ENCODE assay signal across 9 cellular contexts in the genomic region with DNA sequence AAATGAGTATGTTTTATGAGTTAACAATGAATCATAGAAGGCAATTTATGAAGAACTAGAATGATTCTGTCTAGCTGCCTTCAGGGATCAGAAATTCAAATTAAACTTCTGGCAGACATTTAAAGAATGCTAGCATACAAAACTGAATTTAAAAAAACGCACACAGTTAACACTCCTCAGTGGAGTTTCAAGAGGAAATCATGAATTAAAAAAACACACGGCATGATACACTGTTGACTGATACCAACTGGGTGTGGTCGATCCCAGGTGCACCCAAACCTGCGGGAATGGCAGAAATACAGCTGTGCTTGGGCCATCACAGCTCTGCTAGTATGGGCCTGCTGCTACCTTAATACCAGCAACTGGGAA.
A peak's percentile ranks its signal among the peaks of the same experiment; 100 is the strongest.
DNase-seq lines count a peak whose midpoint lies in the region; ATAC-seq, FAIRE-seq and TF ChIP-seq lines count a peak whose summit lies in the region.
"Had no signal": no experiment of that assay in that cellular context is flagged by ENCODE, and none has a peak within 500 bp of the region (broad histone marks: within the 10 kb centered on the region; RNA-seq: fewer than 3 reads in every experiment).

No MANE protein-coding gene starts in this region.

- in situ Hi-C loops in IMR-90 (cut with MboI; ENCODE audit: low sequenced_read_pairs) = no loop called here

- peak overlapping the region; percentile 61; the same call in 1 of the 2 replicates for H3K56ac ChIP-seq in IMR-90 (ENCODE audit: extremely low read depth, insufficient read depth, low read length)

- peak overlapping the region; percentile 77 for H3K9ac ChIP-seq in IMR-90 (ENCODE audit: low read depth, low read length)

- FAIRE-seq in A549 (lab: Jason Lieb, UNC) = no peak

- TF ChIP-seq POLR2A in A549 (IDR thresholded peaks at IDR 0.05; ENCODE audit: low read length) = no peak
- no peak for TF ChIP-seq POLR2A in IMR-90 (IDR thresholded peaks at IDR 0.05; ENCODE audit: low read depth, low read length)

- no peak overlapping the region for H3K18ac ChIP-seq in IMR-90 (ENCODE audit: low read depth, low read length)

- no peak for TF ChIP-seq RAD21 in A549 (conservative IDR thresholded peaks at IDR 0.05 in 1 of 2, IDR thresholded peaks at IDR 0.05 in 1 of 2)
- no peak for TF ChIP-seq RAD21 in IMR-90 (IDR thresholded peaks at IDR 0.05; ENCODE audit: low read length)

- H3K4ac ChIP-seq in IMR-90 (ENCODE audit: low read depth, low read length) = peak overlapping the region; percentile 67

- POLR2A ChIA-PET in A549 (lab: Yijun Ruan, JAX) = no interaction called here
- POLR2A ChIA-PET in IMR-90 (lab: Charles Lee; ENCODE audit: unreplicated experiment) = no interaction called here

- H3K27ac ChIP-seq in A549 (peak overlapping the region in 1 of 2 experiments; percentile 68; a peak in 3 of 6 replicates), IMR-90 (ENCODE audit: insufficient read depth, low read length) (peak overlapping the region; percentile 68; the same call in 1 of the 2 replicates), ascending aorta (peak overlapping the region; percentile 95 to 98), SJCRH30 (no peak overlapping the region)

- intact Hi-C loops in IMR-90 (cut with micrococcal nuclease) (loop anchor here (10.0 kb wide), 1 partner anchor 597 kb away; no protein-coding TSS in a partner anchor), ascending aorta (cut with DNase I) (loop anchor here (5.0 kb wide), 1 partner anchor 70 kb away; no protein-coding TSS in a partner anchor), mucosa of descending colon (cut with DNase I, micrococcal nuclease) (loop anchor here in 1 of 2 donors (10.0 kb wide), 1 partner anchor 527 kb away; a partner anchor contains a TSS)

- H3K36me3 ChIP-seq in IMR-90 (ENCODE audit: control insufficient read depth, insufficient read depth, low read length) = peaks cover 8% of the 10 kb centered on the region
- no peaks in the 10 kb centered on the region for H3K36me3 ChIP-seq in ascending aorta
- no peaks in the 10 kb centered on the region for H3K36me3 ChIP-seq in mucosa of descending colon (ENCODE audit: low read depth)
- H3K36me3 ChIP-seq in SJCRH30 = no peaks in the 10 kb centered on the region

- CTCF ChIA-PET in A549 (lab: Yijun Ruan, JAX) (interaction anchor here (1.2 to 2.2 kb wide), 3 partner anchors 12 to 592 kb away, joined by 3 to 10 read pairs (median 3); no protein-coding TSS in a partner anchor), IMR-90 (lab: Yijun Ruan, JAX) (interaction anchor here (0.7 kb wide), 2 partner anchors 28 to 50 kb away, joined by 3 read pairs; no protein-coding TSS in a partner anchor)

- H3K4me3 ChIP-seq in A549 = no peak overlapping the region
- no peak overlapping the region for H3K4me3 ChIP-seq in IMR-90 (ENCODE audit: insufficient read depth, low read depth, low read length)
- H3K4me3 ChIP-seq in ascending aorta = peak overlapping the region in 1 of 2 donors; percentile 53
- H3K4me3 ChIP-seq in mucosa of descending colon = no peak overlapping the region
- no peak overlapping the region for H3K4me3 ChIP-seq in SJCRH30

- H3K4me2 ChIP-seq in A549 (peak overlapping the region; percentile 65), IMR-90 (ENCODE audit: low read depth, low read length) (peak overlapping the region; percentile 45)

- H3K4me1 ChIP-seq in A549 = peaks cover 63% of the 10 kb centered on the region
- H3K4me1 ChIP-seq in IMR-90 (ENCODE audit: control insufficient read depth, insufficient read depth, low read length) = peaks cover 20% of the 10 kb centered on the region
- peaks cover 14 to 58% of the 10 kb centered on the region in 2 donors for H3K4me1 ChIP-seq in ascending aorta
- H3K4me1 ChIP-seq in mucosa of descending colon (ENCODE audit: low read depth) = peaks cover 56% of the 10 kb centered on the region
- no peaks in the 10 kb centered on the region for H3K4me1 ChIP-seq in SJCRH30

- H2BK15ac ChIP-seq in IMR-90 (ENCODE audit: low read depth, low read length) = peak overlapping the region; percentile 74; the same call in 1 of the 3 replicates

- no peak overlapping the region for H2AFZ ChIP-seq in IMR-90 (replicated peaks; ENCODE audit: low read length, poor library complexity)

- peak overlapping the region in 1 of 2 experiments; percentile 34; a peak in 3 of 4 replicates for H4K8ac ChIP-seq in IMR-90 (ENCODE audit: low read depth in 2 of 2, low read length in 2 of 2)

- TF ChIP-seq EP300 in A549 (IDR thresholded peaks at IDR 0.05) = no peak

- H3K14ac ChIP-seq in IMR-90 (replicated peaks; ENCODE audit: low read depth, low read length) = peak overlapping the region; percentile 34

- H3K79me1 ChIP-seq in IMR-90 (ENCODE audit: low read depth in 1 of 2, low read length in 2 of 2) = peaks cover 4 to 62% of the 10 kb centered on the region in 2 experiments; a peak in 3 of 4 replicates

- dilution Hi-C loops in IMR-90 (cut with HindIII; ENCODE audit: low sequenced_read_pairs, unreplicated experiment) = no loop called here

- peaks cover 13% of the 10 kb centered on the region for H3K9me1 ChIP-seq in IMR-90 (ENCODE audit: insufficient read depth, low read length)

- WGBS in A549 (ENCODE audit: missing lambda C conversion rate) = 26% methylated on average over 4 of the region's 4 CpGs
- 100% methylated on average over 1 of the region's 4 CpGs; no CpG with 5 or more reads in 1 of the 2 experiments for WGBS in IMR-90 (ENCODE audit: extremely low coverage in 2 of 2, insufficient read length in 1 of 2), 2 experiments

- ATAC-seq in A549 (peak in 1 of 2 experiments; percentile 44; a peak in 1 of 6 replicates), IMR-90 (ENCODE audit: low read depth) (no peak; the same call in 1 of the 2 replicates), mucosa of descending colon (peak; percentile 85), HG02870 (IDR thresholded peaks at IDR 0.05; ENCODE audit: unreplicated experiment) (no peak)

- H2BK20ac ChIP-seq in IMR-90 (ENCODE audit: low read depth, low read length) = peak overlapping the region; percentile 69; the same call in 1 of the 2 replicates

- peak overlapping the region; percentile 52; the same call in 1 of the 2 replicates for H4K5ac ChIP-seq in IMR-90 (ENCODE audit: low read depth, low read length)

- H3K9me3 ChIP-seq in A549 (no peaks in the 10 kb centered on the region), IMR-90 (ENCODE audit: control insufficient read depth, insufficient read depth, low read length) (no peaks in the 10 kb centered on the region), ascending aorta (no peaks in the 10 kb centered on the region), mucosa of descending colon (no peaks in the 10 kb centered on the region), SJCRH30 (replicated peaks) (no peaks in the 10 kb centered on the region)

- peak overlapping the region; percentile 62 for H3K23ac ChIP-seq in IMR-90 (ENCODE audit: low read depth, low read length)

- peak overlapping the region; percentile 66 for H2AK5ac ChIP-seq in IMR-90 (ENCODE audit: low read depth, low read length)

- no peak overlapping the region for H4K91ac ChIP-seq in IMR-90 (ENCODE audit: insufficient read depth, low read depth, low read length)

- no TSS peak for BruUV-seq in IMR-90 (replicated peaks; lab: Mats Ljungman, UMichigan)

- H2BK120ac ChIP-seq in IMR-90 (ENCODE audit: low read depth, low read length) = peak overlapping the region; percentile 48

- DNase-seq in A549 (ENCODE audit: low read depth in 1 of 2, low spot score in 1 of 2) (no peak), IMR-90 (peak; percentile 50), ascending aorta (ENCODE audit: low spot score in 2 of 2) (no peak), mucosa of descending colon (peak in 2 of 3 donors; percentile 59 to 69), NCI-H1092 (lab: John Stamatoyannopoulos, UW) (no peak), SJCRH30 (no peak), NCI-H774 (lab: John Stamatoyannopoulos, UW) (no peak)
- DNase-seq: NCI-H446 treated with DMSO at 0.1 percent for 48 hours had no signal

- peak overlapping the region; percentile 70 for H2AK9ac ChIP-seq in IMR-90 (replicated peaks; ENCODE audit: low read depth, low read length, poor library complexity)

- H3K27me3 ChIP-seq in IMR-90 (ENCODE audit: control insufficient read depth, insufficient read depth, low read length) = no peaks in the 10 kb centered on the region
- H3K27me3 ChIP-seq in ascending aorta = no peaks in the 10 kb centered on the region
- H3K27me3 ChIP-seq in SJCRH30 = no peaks in the 10 kb centered on the region

- H2BK5ac ChIP-seq in IMR-90 (ENCODE audit: low read depth, low read length, poor library complexity, severe bottlenecking) = peak overlapping the region; percentile 46

- peaks cover 50% of the 10 kb centered on the region; the same call in 1 of the 2 replicates for H4K20me1 ChIP-seq in IMR-90 (ENCODE audit: insufficient read depth, low read length)

- no peak for TF ChIP-seq CTCF in A549 (IDR thresholded peaks at IDR 0.05)
- no peak for TF ChIP-seq CTCF in IMR-90 (conservative IDR thresholded peaks at IDR 0.05; ENCODE audit: low read depth, low read length)
- TF ChIP-seq CTCF in ascending aorta (IDR thresholded peaks at IDR 0.05) = no peak
- no peak for TF ChIP-seq CTCF in mucosa of descending colon (IDR thresholded peaks at IDR 0.05)

TF ChIP-seq in A549, 52 proteins besides CTCF, POLR2A, EP300 and RAD21 (continues in another document):
- TF ChIP-seq HEYL (CRISPR knock-in tag; IDR thresholded peaks at IDR 0.05) (no peak), ZNF302 (CRISPR knock-in tag; IDR thresholded peaks at IDR 0.05) (no peak), POLR2AphosphoS2 (conservative IDR thresholded peaks at IDR 0.05; ENCODE audit: low read length) (no peak)
- TF ChIP-seq, protein P1, sequence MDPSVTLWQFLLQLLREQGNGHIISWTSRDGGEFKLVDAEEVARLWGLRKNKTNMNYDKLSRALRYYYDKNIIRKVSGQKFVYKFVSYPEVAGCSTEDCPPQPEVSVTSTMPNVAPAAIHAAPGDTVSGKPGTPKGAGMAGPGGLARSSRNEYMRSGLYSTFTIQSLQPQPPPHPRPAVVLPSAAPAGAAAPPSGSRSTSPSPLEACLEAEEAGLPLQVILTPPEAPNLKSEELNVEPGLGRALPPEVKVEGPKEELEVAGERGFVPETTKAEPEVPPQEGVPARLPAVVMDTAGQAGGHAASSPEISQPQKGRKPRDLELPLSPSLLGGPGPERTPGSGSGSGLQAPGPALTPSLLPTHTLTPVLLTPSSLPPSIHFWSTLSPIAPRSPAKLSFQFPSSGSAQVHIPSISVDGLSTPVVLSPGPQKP (IDR thresholded peaks at IDR 0.05; ENCODE audit: low read depth, low read length) = no peak

TF ChIP-seq in IMR-90, 13 proteins besides CTCF, POLR2A, EP300 and RAD21 (continues in another document):
- no peak for TF ChIP-seq BHLHE40 (IDR thresholded peaks at IDR 0.05; ENCODE audit: low read depth, low read length)
- TF ChIP-seq CEBPB (IDR thresholded peaks at IDR 0.05; ENCODE audit: low read depth, low read length) = no peak
- TF ChIP-seq, protein P1 (IDR thresholded peaks at IDR 0.05; ENCODE audit: borderline replicate concordance, low read depth, low read length) = no peak

Comparison
In these comparisons a context has a peak if more than half of its experiments do, and no peak if none do; other contexts are left out.
1. DNase-seq: peak in IMR-90 (single experiment) and mucosa of descending colon (2 of 3); none in A549 (0 of 2), ascending aorta (0 of 2), NCI-H1092 (single experiment), SJCRH30 (0 of 2) and NCI-H774 (single experiment).